Comparison of ENCODE assay signal across 18 cellular contexts in genomic region chr22:48393041-48393370, GRCh38.
DNase-seq lines count a peak whose midpoint lies in the region; ATAC-seq and TF ChIP-seq lines count a peak whose summit lies in the region.
"Had no signal": no experiment of that assay in that cellular context is flagged by ENCODE, and none has a peak within 500 bp of the region (broad histone marks: within the 10 kb centered on the region; RNA-seq: fewer than 3 reads in every experiment).

No MANE protein-coding gene starts in this region.

- WGBS in heart left ventricle, 4 donors: 70 to 76% (median 73%) methylated on average over 8 to 13 of the region's 13 CpGs
- WGBS in lung, 2 donors: 63 to 66% methylated on average over 13 of the region's 13 CpGs

- no peak for TF ChIP-seq POLR2A in heart left ventricle (IDR thresholded peaks at IDR 0.05)

- H3K9me3 ChIP-seq in right atrium auricular region (no peaks in the 10 kb centered on the region), heart left ventricle (no peaks in the 10 kb centered on the region), lung (ENCODE audit: control insufficient read depth in 2 of 2, insufficient read depth in 1 of 2, low read length in 1 of 2) (peaks cover 0 to 3% of the 10 kb centered on the region in 2 donors)

- H3K4me3 ChIP-seq in right atrium auricular region: no peak overlapping the region
- H3K4me3 ChIP-seq in heart left ventricle: no peak overlapping the region
- H3K4me3 ChIP-seq in lung: no peak overlapping the region

- no peak overlapping the region for H3K27ac Mint-ChIP-seq in activated CD4-positive, alpha-beta T cell treated with anti-CD3 and anti-CD28 coated beads, Interleukin-2, amount 10 ng/mL, durations not matched to agents 24 days and 14 days
- H3K27ac Mint-ChIP-seq: B cell; CD4-positive, CD25-positive, alpha-beta regulatory T cell had no signal

- H3K4me1 ChIP-seq in right atrium auricular region (no peaks in the 10 kb centered on the region), heart left ventricle (no peaks in the 10 kb centered on the region), lung (ENCODE audit: control insufficient read depth in 2 of 2, insufficient read depth in 2 of 2, low read length in 2 of 2) (no peaks in the 10 kb centered on the region)

- intact Hi-C loops in heart left ventricle (cut with DNase I): no loop called here
- intact Hi-C loops in activated CD4-positive, alpha-beta T cell treated with anti-CD3 and anti-CD28 coated beads, Interleukin-2, amount 10 ng/mL, durations not matched to agents 24 days and 14 days (cut with micrococcal nuclease): no loop called here

- H3K4me1 Mint-ChIP-seq in activated CD4-positive, alpha-beta T cell treated with anti-CD3 and anti-CD28 coated beads, Interleukin-2, amount 10 ng/mL, durations not matched to agents 24 days and 14 days: no peaks in the 10 kb centered on the region
- H3K4me1 Mint-ChIP-seq: B cell; CD4-positive, CD25-positive, alpha-beta regulatory T cell had no signal

- H3K4me3 Mint-ChIP-seq in activated CD4-positive, alpha-beta T cell treated with anti-CD3 and anti-CD28 coated beads, Interleukin-2, amount 10 ng/mL, durations not matched to agents 24 days and 14 days: no peak overlapping the region
- H3K4me3 Mint-ChIP-seq: B cell; CD4-positive, CD25-positive, alpha-beta regulatory T cell had no signal

- H3K36me3 ChIP-seq in right atrium auricular region (no peaks in the 10 kb centered on the region), heart left ventricle (no peaks in the 10 kb centered on the region), lung (ENCODE audit: control insufficient read depth in 2 of 2, insufficient read depth in 2 of 2, low read length in 2 of 2) (no peaks in the 10 kb centered on the region)

- H3K27me3 Mint-ChIP-seq in activated CD4-positive, alpha-beta T cell treated with anti-CD3 and anti-CD28 coated beads, Interleukin-2, amount 10 ng/mL, durations not matched to agents 24 days and 14 days: no peaks in the 10 kb centered on the region
- H3K27me3 Mint-ChIP-seq: CD4-positive, CD25-positive, alpha-beta regulatory T cell had no signal

- H3K27me3 ChIP-seq in right atrium auricular region: no peaks in the 10 kb centered on the region
- peaks cover 0 to 14% (median 4%) of the 10 kb centered on the region in 9 donors for H3K27me3 ChIP-seq in heart left ventricle
- no peaks in the 10 kb centered on the region for H3K27me3 ChIP-seq in lung (ENCODE audit: control insufficient read depth, insufficient read depth)

- H3K27ac ChIP-seq in right atrium auricular region: no peak overlapping the region
- H3K27ac ChIP-seq in heart left ventricle: no peak overlapping the region
- H3K27ac ChIP-seq in lung (ENCODE audit: low read depth in 1 of 2, low read length in 1 of 2): no peak overlapping the region

- peak; percentile 48 for DNase-seq in right atrium auricular region (ENCODE audit: low spot score)
- no peak for DNase-seq in heart left ventricle
- peak; percentile 16 for DNase-seq in NCI-H2029 (lab: John Stamatoyannopoulos, UW)
- peak; percentile 27 for DNase-seq in lung (ENCODE audit: low spot score)
- DNase-seq in activated CD4-positive, alpha-beta T cell treated with anti-CD3 and anti-CD28 coated beads, Interleukin-2, amount 10 ng/mL, durations not matched to agents 24 days and 14 days: no peak
- DNase-seq in ecto neural progenitor cell (ENCODE audit: low spot score): no peak
- no peak for DNase-seq in stimulated activated CD4-positive, alpha-beta T cell treated with anti-CD3 and anti-CD28 coated beads, Interleukin-12 subunit alpha, Interleukin-12 subunit beta, amount 100 ng/mL, for 4 hours
- DNase-seq: CD4-positive, CD25-positive, alpha-beta regulatory T cell; COR-L47; DMS53; GOT3; NCI-H1417; NCI-H187; NCI-H2171; NCI-H774; OCI-M1; Right ventricle myocardium superior had no signal

- H3K36me3 Mint-ChIP-seq in activated CD4-positive, alpha-beta T cell treated with anti-CD3 and anti-CD28 coated beads, Interleukin-2, amount 10 ng/mL, durations not matched to agents 24 days and 14 days (ENCODE audit: low read depth): no peaks in the 10 kb centered on the region
- H3K36me3 Mint-ChIP-seq: CD4-positive, CD25-positive, alpha-beta regulatory T cell had no signal

- H3K9me3 Mint-ChIP-seq in activated CD4-positive, alpha-beta T cell treated with anti-CD3 and anti-CD28 coated beads, Interleukin-2, amount 10 ng/mL, durations not matched to agents 24 days and 14 days: no peaks in the 10 kb centered on the region

- ATAC-seq in heart left ventricle (no peak), lung (ENCODE audit: insufficient read depth, low FRiP score) (no peak)

- no peak for TF ChIP-seq CTCF in right atrium auricular region (IDR thresholded peaks at IDR 0.05)
- TF ChIP-seq CTCF in heart left ventricle (IDR thresholded peaks at IDR 0.05): no peak
- no peak for TF ChIP-seq CTCF in lung (IDR thresholded peaks at IDR 0.05; ENCODE audit: control extremely low read depth, extremely low read depth)

Comparison
In these comparisons a context has a peak if more than half of its experiments do, and no peak if none do; other contexts are left out.
1. DNase-seq: peak in right atrium auricular region (single experiment), NCI-H2029 (single experiment) and lung (single experiment); none in heart left ventricle (0 of 5), activated CD4-positive, alpha-beta T cell treated with anti-CD3 and anti-CD28 coated beads, Interleukin-2, amount 10 ng/mL, durations not matched to agents 24 days and 14 days (single experiment), ecto neural progenitor cell (single experiment) and stimulated activated CD4-positive, alpha-beta T cell treated with anti-CD3 and anti-CD28 coated beads, Interleukin-12 subunit alpha, Interleukin-12 subunit beta, amount 100 ng/mL, for 4 hours (single experiment).